In the genomic region with DNA sequence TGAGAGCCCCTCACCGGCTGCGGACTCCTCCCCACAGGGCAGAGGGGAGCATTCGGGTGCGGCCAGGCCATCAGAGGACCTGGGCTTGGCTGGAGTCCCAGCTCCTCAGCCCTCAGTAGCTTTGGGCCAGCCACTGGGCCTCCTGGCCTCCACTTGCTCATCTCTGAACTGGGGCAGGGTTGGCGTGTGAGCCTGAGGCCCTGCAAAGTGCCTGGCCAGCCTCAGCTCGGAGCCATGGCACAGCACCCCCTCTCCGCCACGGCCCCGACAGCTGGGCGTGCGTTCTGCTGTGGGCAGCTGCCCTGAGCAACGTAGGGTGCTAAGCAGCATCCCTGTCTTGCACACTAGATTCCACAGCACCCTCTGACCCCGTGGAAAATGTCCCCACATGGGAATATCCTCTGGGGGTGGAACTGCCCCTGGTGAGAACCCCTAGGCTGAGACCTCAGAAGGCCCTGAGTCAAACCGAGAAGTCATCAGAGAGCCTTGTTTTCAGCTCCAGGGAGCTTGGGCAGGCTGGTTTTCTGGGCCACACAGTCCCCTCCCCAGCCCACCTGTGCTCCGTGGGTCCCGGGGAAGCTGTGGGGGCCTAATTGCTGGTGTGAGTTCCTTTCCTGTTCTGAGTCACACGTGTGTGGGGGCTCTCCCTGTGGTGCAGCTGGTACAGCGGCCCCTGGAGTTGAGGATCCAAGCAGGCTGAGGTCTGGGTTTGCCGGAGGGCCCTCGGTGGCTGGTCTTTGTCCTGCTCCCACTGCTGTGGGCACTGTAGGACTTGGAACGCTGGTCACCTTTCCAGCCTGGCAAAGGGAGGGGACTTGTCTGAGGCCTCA, we compare ENCODE assay signal across 8 cellular contexts. TPM values are rescaled to one million over a fixed set of nuclear protein-coding genes. Genes with fewer than 3 reads are reported as not detected.
DNase-seq lines count a peak whose midpoint lies in the region; ATAC-seq, FAIRE-seq and TF ChIP-seq lines count a peak whose summit lies in the region.
"Had no signal": no experiment of that assay in that cellular context is flagged by ENCODE, and none has a peak within 500 bp of the region (broad histone marks: within the 10 kb centered on the region; RNA-seq: fewer than 3 reads in every experiment).

No MANE protein-coding gene starts in this region.

- no peaks in the 10 kb centered on the region for H3K4me1 ChIP-seq in kidney (ENCODE audit: control insufficient read depth in 1 of 2, insufficient read depth in 1 of 2, low read depth in 1 of 2, low read length in 2 of 2)

- DNase-seq in kidney: peak; percentile 62
- no peak for DNase-seq in amniotic stem cell (lab: John Stamatoyannopoulos, UW)
- no peak for DNase-seq in HK-2 (ENCODE audit: unreplicated experiment)
- DNase-seq in GOT3 (lab: John Stamatoyannopoulos, UW): no peak

- no peaks in the 10 kb centered on the region for H3K9me3 ChIP-seq in kidney (ENCODE audit: control insufficient read depth in 1 of 2, low read length in 2 of 2)

- no peak overlapping the region for H3K27ac ChIP-seq in kidney (ENCODE audit: low read depth in 2 of 2, low read length in 2 of 2)

- ATAC-seq in GM18858 (IDR thresholded peaks at IDR 0.05; ENCODE audit: unreplicated experiment) (peak; percentile 42), GM21526 (IDR thresholded peaks at IDR 0.05; ENCODE audit: low FRiP score, unreplicated experiment) (peak; percentile 48), HG03520 (IDR thresholded peaks at IDR 0.05; ENCODE audit: unreplicated experiment) (peak; percentile 64)

- no peaks in the 10 kb centered on the region for H3K36me3 ChIP-seq in kidney (ENCODE audit: control insufficient read depth in 1 of 2, insufficient read depth in 2 of 2, low read length in 2 of 2)

- no peak overlapping the region for H3K4me3 ChIP-seq in kidney (ENCODE audit: low read length in 2 of 2)

- TF ChIP-seq CTCF in kidney (IDR thresholded peaks at IDR 0.05; ENCODE audit: borderline replicate concordance, extremely low read depth, insufficient read depth): no peak

- H3K9ac ChIP-seq in kidney (ENCODE audit: low read length in 2 of 2): no peak overlapping the region

- intact Hi-C loops in kidney (cut with DNase I): no loop called here

- no peak for FAIRE-seq in kidney (lab: Jason Lieb, UNC)

RNA-seq across cellular contexts. Expression of a gene that starts 24.5 kb away (rescaled TPM):
- 0.54 TPM for total RNA-seq in kidney
- polyA plus RNA-seq in kidney (ENCODE audit: insufficient read depth, low read depth, low replicate concordance): not detected
- total RNA-seq: skeletal muscle tissue had no signal

RNA-seq across cellular contexts. Expression of a gene that starts 26.9 kb away (rescaled TPM):
- total RNA-seq in kidney: 18.4 TPM
- polyA plus RNA-seq in kidney (ENCODE audit: insufficient read depth, low read depth, low replicate concordance): 19.6 TPM

RNA-seq across cellular contexts. Expression of a gene that starts 52.0 kb away (rescaled TPM):
- 37.1 TPM for total RNA-seq in kidney
- polyA plus RNA-seq in kidney (ENCODE audit: insufficient read depth, low read depth, low replicate concordance): 72.4 TPM
